19 cellular contexts compared by ENCODE assay signal in genomic region chr10:10330481-10330880, GRCh38.
DNase-seq lines count a peak whose midpoint lies in the region; ATAC-seq and TF ChIP-seq lines count a peak whose summit lies in the region.
"Had no signal": no experiment of that assay in that cellular context is flagged by ENCODE, and none has a peak within 500 bp of the region (broad histone marks: within the 10 kb centered on the region; RNA-seq: fewer than 3 reads in every experiment).

No MANE protein-coding gene starts in this region.

- H2BK15ac ChIP-seq in IMR-90 (ENCODE audit: low read depth, low read length) = no peak overlapping the region

- H3K9me1 ChIP-seq in IMR-90 (ENCODE audit: insufficient read depth, low read length) = no peaks in the 10 kb centered on the region

- no peak for TF ChIP-seq POLR2A in IMR-90 (IDR thresholded peaks at IDR 0.05; ENCODE audit: low read depth, low read length)

- no peaks in the 10 kb centered on the region for H4K20me1 ChIP-seq in IMR-90 (ENCODE audit: insufficient read depth, low read length)

- no peak overlapping the region for H2BK120ac ChIP-seq in IMR-90 (ENCODE audit: low read depth, low read length)

- no peaks in the 10 kb centered on the region for H3K36me3 Mint-ChIP-seq in CD14-positive monocyte

- H3K9me3 Mint-ChIP-seq in CD14-positive monocyte = peaks cover 0 to 6% (median 1%) of the 10 kb centered on the region in 7 donors

- no peak overlapping the region for H2AFZ ChIP-seq in IMR-90 (replicated peaks; ENCODE audit: low read length, poor library complexity)
- H2AFZ ChIP-seq: PC-9 had no signal

- no peaks in the 10 kb centered on the region for H3K9me3 ChIP-seq in IMR-90 (ENCODE audit: control insufficient read depth, insufficient read depth, low read length)

- H3K23ac ChIP-seq in IMR-90 (ENCODE audit: low read depth, low read length) = no peak overlapping the region

- no peak overlapping the region for H3K4me3 Mint-ChIP-seq in CD14-positive monocyte

- DNase-seq in IMR-90 = peak; percentile 56
- DNase-seq in NCI-H2081 treated with DMSO at 0.1 percent for 48 hours (lab: John Stamatoyannopoulos, UW) = peak; percentile 55
- peak; percentile 9 for DNase-seq in epithelial cell of esophagus (ENCODE audit: low read depth)
- DNase-seq in myocyte (ENCODE audit: low read depth) = peak; percentile 5
- DNase-seq in stimulated activated CD4-positive, alpha-beta T cell treated with anti-CD3 and anti-CD28 coated beads, Interleukin-4, amount 100 ng/mL, for 1 hour = no peak
- no peak for DNase-seq in CD14-positive monocyte (ENCODE audit: low spot score)
- DNase-seq: C1 segment of cervical spinal cord, GOT3, KBM-7, MV-4-11, NCI-H1417, NCI-H2029, NCI-H226, NCI-H526, PC-9, SIG-M5 had no signal

- H3K4me2 ChIP-seq in IMR-90 (ENCODE audit: low read depth, low read length) = no peak overlapping the region; the same call in 1 of the 2 replicates
- H3K4me2 ChIP-seq: PC-9 had no signal

- no peaks in the 10 kb centered on the region for H3K36me3 ChIP-seq in IMR-90 (ENCODE audit: control insufficient read depth, insufficient read depth, low read length)

- no peak overlapping the region for H3K4ac ChIP-seq in IMR-90 (ENCODE audit: low read depth, low read length)

- H3K27ac Mint-ChIP-seq in CD14-positive monocyte = no peak overlapping the region

- TF ChIP-seq CTCF in IMR-90 (conservative IDR thresholded peaks at IDR 0.05; ENCODE audit: low read depth, low read length) = no peak
- TF ChIP-seq CTCF in epithelial cell of esophagus (IDR thresholded peaks at IDR 0.05; ENCODE audit: insufficient read depth, low read depth, low read length, missing control alignments) = no peak
- no peak for TF ChIP-seq CTCF in CD14-positive monocyte (IDR thresholded peaks at IDR 0.05)

- no peak overlapping the region for H3K27ac ChIP-seq in IMR-90 (ENCODE audit: insufficient read depth, low read length)
- H3K27ac ChIP-seq: PC-9, RWPE1 had no signal

- no peak overlapping the region for H3K56ac ChIP-seq in IMR-90 (ENCODE audit: extremely low read depth, insufficient read depth, low read length)

- peak; percentile 27; the same call in 1 of the 2 replicates for ATAC-seq in IMR-90 (ENCODE audit: low read depth)
- ATAC-seq in HG02623 (IDR thresholded peaks at IDR 0.05; ENCODE audit: unreplicated experiment) = no peak
- ATAC-seq: SK-N-SH treated with all-trans-retinoic acid at 6 μM for 48 hours had no signal

- POLR2A ChIA-PET in IMR-90 (lab: Charles Lee; ENCODE audit: unreplicated experiment) = no interaction called here

- H3K79me1 ChIP-seq in IMR-90 (ENCODE audit: low read depth in 1 of 2, low read length in 2 of 2) = no peaks in the 10 kb centered on the region

- no peak overlapping the region for H2BK5ac ChIP-seq in IMR-90 (ENCODE audit: low read depth, low read length, poor library complexity, severe bottlenecking)

- intact Hi-C loops in IMR-90 (cut with micrococcal nuclease) = loop anchor here (1.0 to 10.0 kb wide), 2 partner anchors 16 to 1824 kb away; no protein-coding TSS in a partner anchor
- intact Hi-C loops in CD14-positive monocyte (cut with micrococcal nuclease) = no loop called here

- H3K9ac ChIP-seq in IMR-90 (ENCODE audit: low read depth, low read length) = no peak overlapping the region

- H3K14ac ChIP-seq in IMR-90 (replicated peaks; ENCODE audit: low read depth, low read length) = no peak overlapping the region

- in situ Hi-C loops in IMR-90 (cut with MboI; ENCODE audit: low sequenced_read_pairs) = no loop called here

- no peak overlapping the region for H3K18ac ChIP-seq in IMR-90 (ENCODE audit: low read depth, low read length)

- no peak overlapping the region for H2AK5ac ChIP-seq in IMR-90 (ENCODE audit: low read depth, low read length)

- TF ChIP-seq RAD21 in IMR-90 (IDR thresholded peaks at IDR 0.05; ENCODE audit: low read length) = no peak

- H3K4me1 Mint-ChIP-seq in CD14-positive monocyte = no peaks in the 10 kb centered on the region

- no peak overlapping the region for H4K91ac ChIP-seq in IMR-90 (ENCODE audit: insufficient read depth, low read depth, low read length)

- no peaks in the 10 kb centered on the region for H3K27me3 ChIP-seq in IMR-90 (ENCODE audit: control insufficient read depth, insufficient read depth, low read length)

- H3K4me1 ChIP-seq in IMR-90 (ENCODE audit: control insufficient read depth, insufficient read depth, low read length) = 0 out of 2 replicates have a peak, but pooled peaks cover 3% of the 10 kb centered on the region

- H2BK20ac ChIP-seq in IMR-90 (ENCODE audit: low read depth, low read length) = no peak overlapping the region

- BruUV-seq in IMR-90 (replicated peaks; lab: Mats Ljungman, UMichigan) = no TSS peak

- dilution Hi-C loops in IMR-90 (cut with HindIII; ENCODE audit: low sequenced_read_pairs, unreplicated experiment) = no loop called here

- peaks cover 0 to under 1% (median 0%) of the 10 kb centered on the region in 3 donors for H3K27me3 Mint-ChIP-seq in CD14-positive monocyte (ENCODE audit: low read depth in 3 of 3)

- H3K4me3 ChIP-seq in IMR-90 (ENCODE audit: insufficient read depth, low read depth, low read length) (no peak overlapping the region), epithelial cell of esophagus (ENCODE audit: low read length) (no peak overlapping the region)
- H3K4me3 ChIP-seq: PC-9 had no signal

- no peak overlapping the region for H2AK9ac ChIP-seq in IMR-90 (replicated peaks; ENCODE audit: low read depth, low read length, poor library complexity)

- no CpG with 5 or more reads among the region's 5 CpGs for WGBS in IMR-90 (ENCODE audit: extremely low coverage in 2 of 2, insufficient read length in 1 of 2), 2 experiments

- H4K8ac ChIP-seq in IMR-90 (ENCODE audit: low read depth in 2 of 2, low read length in 2 of 2) = no peak overlapping the region

- H4K5ac ChIP-seq in IMR-90 (ENCODE audit: low read depth, low read length) = no peak overlapping the region

- CTCF ChIA-PET in IMR-90 (lab: Yijun Ruan, JAX) = interaction anchor here (1.0 kb wide), 1 partner anchor 9 kb away, joined by 4 read pairs; no protein-coding TSS in a partner anchor

TF ChIP-seq in IMR-90, 13 proteins besides CTCF, POLR2A, EP300 and RAD21:
- TF ChIP-seq MAZ (IDR thresholded peaks at IDR 0.05; ENCODE audit: borderline replicate concordance, low read depth, low read length) (no peak), FOS (IDR thresholded peaks at IDR 0.05; ENCODE audit: low read depth, low read length) (no peak), USF2 (IDR thresholded peaks at IDR 0.05; ENCODE audit: low read depth, low read length) (no peak), RCOR1 (IDR thresholded peaks at IDR 0.05; ENCODE audit: insufficient replicate concordance, low read length) (no peak), CEBPB (IDR thresholded peaks at IDR 0.05; ENCODE audit: low read depth, low read length) (no peak), MXI1 (IDR thresholded peaks at IDR 0.05; ENCODE audit: borderline replicate concordance, low read depth, low read length) (no peak), CHD1 (IDR thresholded peaks at IDR 0.05; ENCODE audit: low read depth, low read length) (no peak), ELK1 (IDR thresholded peaks at IDR 0.05; ENCODE audit: borderline replicate concordance, low read depth, low read length) (no peak), SMC3 (IDR thresholded peaks at IDR 0.05; ENCODE audit: low read depth, low read length) (no peak), BHLHE40 (IDR thresholded peaks at IDR 0.05; ENCODE audit: low read depth, low read length) (no peak), RFX5 (IDR thresholded peaks at IDR 0.05; ENCODE audit: low read depth, low read length) (no peak), NFE2L2 (IDR thresholded peaks at IDR 0.05; ENCODE audit: low read depth, low read length) (no peak), MAFK (IDR thresholded peaks at IDR 0.05; ENCODE audit: low read depth, low read length) (no peak)

Comparison
In these comparisons a context has a peak if more than half of its experiments do, and no peak if none do; other contexts are left out.
1. DNase-seq: peak in IMR-90 (single experiment), NCI-H2081 treated with DMSO at 0.1 percent for 48 hours (single experiment), epithelial cell of esophagus (single experiment) and myocyte (single experiment); none in stimulated activated CD4-positive, alpha-beta T cell treated with anti-CD3 and anti-CD28 coated beads, Interleukin-4, amount 100 ng/mL, for 1 hour (single experiment) and CD14-positive monocyte (single experiment).